ENCODE assay signal across 1 cellular context in the genomic region with DNA sequence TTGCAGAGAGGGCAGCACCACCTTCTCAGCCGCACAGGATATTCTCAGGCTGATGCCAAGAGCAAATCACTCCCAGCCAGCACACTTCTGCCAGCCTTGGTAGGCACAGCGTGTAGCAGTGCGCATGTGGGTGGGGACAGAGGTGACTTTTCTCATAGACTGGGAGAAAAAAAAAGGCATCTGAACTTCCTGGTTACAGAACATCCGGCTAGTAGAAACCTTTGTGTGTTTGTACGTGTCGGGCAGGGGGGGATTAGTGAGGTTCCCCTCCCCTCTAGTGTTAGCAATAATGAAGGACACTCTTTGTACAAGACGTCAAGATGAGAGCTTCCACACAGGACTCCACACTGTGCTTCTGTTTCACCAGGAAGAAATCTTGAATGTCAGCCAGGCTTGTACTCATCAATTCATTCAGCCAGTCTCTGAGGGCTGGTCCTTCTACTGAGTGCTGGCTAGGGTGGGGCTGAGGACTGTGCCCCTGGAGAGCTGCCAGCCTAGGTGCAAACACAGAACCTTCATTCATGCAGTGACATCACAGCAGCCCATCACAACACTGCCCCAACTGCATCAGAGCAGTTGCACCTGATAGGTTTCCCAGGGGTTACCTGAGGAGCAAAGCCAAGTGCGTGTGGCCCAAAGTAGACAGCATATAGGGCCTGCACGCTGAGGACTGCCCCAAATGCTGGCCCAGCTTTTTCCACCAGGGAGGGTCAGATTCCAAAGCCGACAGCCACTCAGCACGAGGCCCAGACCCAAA.
TF ChIP-seq lines count a peak whose summit lies in the region.

No MANE protein-coding gene starts in this region.

TF ChIP-seq in HepG2, 621 proteins besides CTCF, POLR2A, EP300 and RAD21 (continued from another document):
- TF ChIP-seq ZFP36L2 (CRISPR knock-in tag; IDR thresholded peaks at IDR 0.05) = no peak
- TF ChIP-seq ZNF704 (CRISPR knock-in tag; IDR thresholded peaks at IDR 0.05; ENCODE audit: borderline replicate concordance) = no peak
- TF ChIP-seq ZNF782 (CRISPR knock-in tag; IDR thresholded peaks at IDR 0.05; ENCODE audit: borderline replicate concordance) = no peak
- no peak for TF ChIP-seq HNRNPUL1 (IDR thresholded peaks at IDR 0.05; ENCODE audit: low read depth, low read length)
- no peak for TF ChIP-seq AKAP8 (CRISPR knock-in tag; IDR thresholded peaks at IDR 0.05)
- TF ChIP-seq FIP1L1 (IDR thresholded peaks at IDR 0.05; ENCODE audit: borderline replicate concordance, insufficient read depth, low read depth, low read length) = no peak
- TF ChIP-seq, protein P1, sequence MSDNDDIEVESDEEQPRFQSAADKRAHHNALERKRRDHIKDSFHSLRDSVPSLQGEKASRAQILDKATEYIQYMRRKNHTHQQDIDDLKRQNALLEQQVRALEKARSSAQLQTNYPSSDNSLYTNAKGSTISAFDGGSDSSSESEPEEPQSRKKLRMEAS (IDR thresholded peaks at IDR 0.05) = 0 out of 2 replicates have a peak, but pooled peaks have one; percentile 19
- TF ChIP-seq ZFX (CRISPR knock-in tag; IDR thresholded peaks at IDR 0.05; ENCODE audit: low read depth) = no peak
- TF ChIP-seq ZNF788 (CRISPR knock-in tag; IDR thresholded peaks at IDR 0.05; ENCODE audit: borderline replicate concordance) = 0 out of 2 replicates have a peak, but pooled peaks have one; percentile 53
- TF ChIP-seq ZNF556 (CRISPR knock-in tag; IDR thresholded peaks at IDR 0.05; ENCODE audit: borderline replicate concordance) = no peak
- TF ChIP-seq CEBPG (CRISPR knock-in tag; IDR thresholded peaks at IDR 0.05) = no peak
- 0 out of 2 replicates have a peak, but pooled peaks have one; percentile 21 for TF ChIP-seq SAP130 (CRISPR knock-in tag; IDR thresholded peaks at IDR 0.05; ENCODE audit: low read depth)
- TF ChIP-seq DMAP1 (CRISPR knock-in tag; IDR thresholded peaks at IDR 0.05) = peak; percentile 26; the same call in 1 of the 2 replicates
- TF ChIP-seq HOXA7 (CRISPR knock-in tag; IDR thresholded peaks at IDR 0.05) = no peak
- no peak for TF ChIP-seq IKZF4 (CRISPR knock-in tag; IDR thresholded peaks at IDR 0.05; ENCODE audit: borderline replicate concordance, low read depth, not compliant biosample characterization)
- TF ChIP-seq SETDB1 (CRISPR knock-in tag; IDR thresholded peaks at IDR 0.05; ENCODE audit: borderline replicate concordance) = no peak
- no peak for TF ChIP-seq ISX (CRISPR knock-in tag; conservative IDR thresholded peaks at IDR 0.05)
